In the genomic region with DNA sequence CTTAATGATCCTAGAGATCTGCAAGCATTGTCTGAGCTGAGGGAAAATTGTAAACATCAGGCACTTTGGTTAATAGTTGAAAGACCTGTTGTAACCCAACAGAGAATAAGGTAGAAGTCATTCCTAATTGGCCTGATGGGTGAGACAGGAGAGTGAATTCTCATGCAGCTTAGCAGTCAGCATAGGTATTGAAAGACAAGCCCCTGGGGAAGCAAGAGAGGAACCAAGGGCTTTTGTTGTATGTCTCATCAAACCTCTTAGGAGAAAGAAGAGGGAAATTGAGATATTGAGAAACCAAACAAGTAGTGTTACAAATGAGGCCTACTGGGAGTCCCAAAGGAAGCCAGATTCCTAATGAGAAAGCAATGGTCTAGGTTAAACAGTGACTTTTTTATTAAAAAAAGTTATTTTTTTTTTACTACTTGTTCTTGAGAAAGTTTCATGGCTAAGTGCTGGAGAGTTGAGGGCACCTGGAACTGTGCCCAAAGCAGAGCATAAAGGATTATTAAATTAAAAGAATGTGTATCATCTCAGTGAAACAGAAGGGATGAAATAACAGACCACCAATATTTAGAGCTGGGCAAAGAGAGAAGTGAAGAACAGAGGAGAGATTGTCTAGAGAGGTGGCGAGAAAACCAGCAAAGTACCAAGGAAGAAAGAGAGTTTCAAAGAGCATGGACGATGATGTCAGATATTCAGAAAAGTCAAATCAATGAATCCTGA, we compare ENCODE assay signal across 15 cellular contexts.
A peak's percentile ranks its signal among the peaks of the same experiment; 100 is the strongest.
DNase-seq lines count a peak whose midpoint lies in the region; ATAC-seq, FAIRE-seq and TF ChIP-seq lines count a peak whose summit lies in the region.
"Had no signal": no experiment of that assay in that cellular context is flagged by ENCODE, and none has a peak within 500 bp of the region (broad histone marks: within the 10 kb centered on the region; RNA-seq: fewer than 3 reads in every experiment).

No MANE protein-coding gene starts in this region.

- no peak for TF ChIP-seq POLR2A in suprapubic skin (IDR thresholded peaks at IDR 0.05)

- H3K4me1 ChIP-seq in A673 (ENCODE audit: insufficient read depth, low read length, poor library complexity, severe bottlenecking), result peaks cover 74% of the 10 kb centered on the region
- no peaks in the 10 kb centered on the region for H3K4me1 ChIP-seq in NT2/D1 (ENCODE audit: insufficient read depth, insufficient read length)
- H3K4me1 ChIP-seq in suprapubic skin, result peaks cover 2% of the 10 kb centered on the region

- DNase-seq in A673 (ENCODE audit: low spot score) (peak; percentile 64), NT2/D1 (ENCODE audit: low read depth, low spot score) (peak; percentile 68), posterior cingulate gyrus (no peak), suprapubic skin (ENCODE audit: low spot score in 2 of 2) (no peak), pons (ENCODE audit: low spot score) (no peak)
- no peak for DNase-seq in activated T-cell treated with anti-CD3 and anti-CD28 coated beads, Interleukin-2, amount 50 U/mL, for 4 hours
- DNase-seq: activated T-cell treated with anti-CD3 and anti-CD28 coated beads for 4 hours, DMS79 treated with DMSO at 0.1 percent for 48 hours, dorsolateral prefrontal cortex, NCI-H1092 treated with DMSO at 0.1 percent for 48 hours, occipital lobe had no signal

- WGBS in suprapubic skin, result 89% methylated on average over 2 of the region's 2 CpGs

- H3K4me1 Mint-ChIP-seq in activated T-cell treated with anti-CD3 and anti-CD28 coated beads, Interleukin-2, amount 50 U/mL, for 4 hours (ENCODE audit: low read depth), result no peaks in the 10 kb centered on the region

- peak; percentile 46 for ATAC-seq in GM21825 (IDR thresholded peaks at IDR 0.05; ENCODE audit: unreplicated experiment)
- no peak for ATAC-seq in activated T-cell treated with anti-CD3 and anti-CD28 coated beads, Interleukin-2, amount 50 U/mL, for 4 hours

- TF ChIP-seq EP300 in suprapubic skin (IDR thresholded peaks at IDR 0.05), result no peak

- H3K9me3 Mint-ChIP-seq in activated T-cell treated with anti-CD3 and anti-CD28 coated beads, Interleukin-2, amount 50 U/mL, for 4 hours, result no peaks in the 10 kb centered on the region

- H3K36me3 Mint-ChIP-seq in activated T-cell treated with anti-CD3 and anti-CD28 coated beads, Interleukin-2, amount 50 U/mL, for 4 hours (ENCODE audit: insufficient read depth), result no peaks in the 10 kb centered on the region

- peak; percentile 5 for FAIRE-seq in islet of Langerhans (lab: Jason Lieb, UNC)
- FAIRE-seq: frontal cortex had no signal

- H3K4me3 ChIP-seq in A673 (ENCODE audit: low read depth, low read length, poor library complexity, severe bottlenecking), result no peak overlapping the region
- H3K4me3 ChIP-seq in NT2/D1 (ENCODE audit: insufficient read length, low read depth), result no peak overlapping the region
- no peak overlapping the region for H3K4me3 ChIP-seq in suprapubic skin
- H3K4me3 ChIP-seq: dorsolateral prefrontal cortex had no signal

- TF ChIP-seq CTCF in A673 (conservative IDR thresholded peaks at IDR 0.05; ENCODE audit: low read depth, low read length) (no peak), suprapubic skin (IDR thresholded peaks at IDR 0.05) (no peak)

- no peak overlapping the region for H3K9ac ChIP-seq in NT2/D1 (ENCODE audit: insufficient read length, low read depth)

- no peaks in the 10 kb centered on the region for H3K27me3 Mint-ChIP-seq in activated T-cell treated with anti-CD3 and anti-CD28 coated beads, Interleukin-2, amount 50 U/mL, for 4 hours (ENCODE audit: low read depth)

- H3K27me3 ChIP-seq in A673 (replicated peaks; ENCODE audit: insufficient read depth, low read depth, low read length, poor library complexity), result no peaks in the 10 kb centered on the region
- no peaks in the 10 kb centered on the region for H3K27me3 ChIP-seq in NT2/D1 (ENCODE audit: insufficient read depth, insufficient read length)
- H3K27me3 ChIP-seq in suprapubic skin, result no peaks in the 10 kb centered on the region
- H3K27me3 ChIP-seq: dorsolateral prefrontal cortex had no signal

- H3K27ac ChIP-seq in A673 (ENCODE audit: low read depth, low read length, poor library complexity, severe bottlenecking) (peak overlapping the region; percentile 65), suprapubic skin (no peak overlapping the region)
- H3K27ac ChIP-seq: RWPE1 had no signal

- no peak overlapping the region for H3K4me3 Mint-ChIP-seq in activated T-cell treated with anti-CD3 and anti-CD28 coated beads, Interleukin-2, amount 50 U/mL, for 4 hours

- H3K36me3 ChIP-seq in A673 (ENCODE audit: insufficient read depth, low read length, poor library complexity, severe bottlenecking) (peaks cover 3% of the 10 kb centered on the region), NT2/D1 (ENCODE audit: insufficient read depth, insufficient read length, low read length) (no peaks in the 10 kb centered on the region), suprapubic skin (no peaks in the 10 kb centered on the region)

- intact Hi-C loops in A673 (cut with micrococcal nuclease; ENCODE audit: unreplicated experiment) (no loop called here), posterior cingulate gyrus (cut with DNase I) (no loop called here)

- CTCF ChIA-PET in A673 (lab: Charles Lee), result no interaction called here

- BruUV-seq in A673 (replicated peaks; lab: Mats Ljungman, UMichigan), result no TSS peak

- POLR2A ChIA-PET in A673 (lab: Charles Lee; ENCODE audit: low non-redundant PET), result no interaction called here

- H3K9me3 ChIP-seq in A673 (ENCODE audit: low read depth, low read length, poor library complexity, severe bottlenecking) (no peaks in the 10 kb centered on the region), NT2/D1 (ENCODE audit: insufficient read depth, low read length) (no peaks in the 10 kb centered on the region), suprapubic skin (no peaks in the 10 kb centered on the region)

Comparison
In these comparisons a context has a peak if more than half of its experiments do, and no peak if none do; other contexts are left out.
1. DNase-seq: peak in A673 (single experiment) and NT2/D1 (single experiment); none in posterior cingulate gyrus (0 of 10), suprapubic skin (0 of 2), activated T-cell treated with anti-CD3 and anti-CD28 coated beads, Interleukin-2, amount 50 U/mL, for 4 hours (single experiment) and pons (single experiment).